In the genomic region with DNA sequence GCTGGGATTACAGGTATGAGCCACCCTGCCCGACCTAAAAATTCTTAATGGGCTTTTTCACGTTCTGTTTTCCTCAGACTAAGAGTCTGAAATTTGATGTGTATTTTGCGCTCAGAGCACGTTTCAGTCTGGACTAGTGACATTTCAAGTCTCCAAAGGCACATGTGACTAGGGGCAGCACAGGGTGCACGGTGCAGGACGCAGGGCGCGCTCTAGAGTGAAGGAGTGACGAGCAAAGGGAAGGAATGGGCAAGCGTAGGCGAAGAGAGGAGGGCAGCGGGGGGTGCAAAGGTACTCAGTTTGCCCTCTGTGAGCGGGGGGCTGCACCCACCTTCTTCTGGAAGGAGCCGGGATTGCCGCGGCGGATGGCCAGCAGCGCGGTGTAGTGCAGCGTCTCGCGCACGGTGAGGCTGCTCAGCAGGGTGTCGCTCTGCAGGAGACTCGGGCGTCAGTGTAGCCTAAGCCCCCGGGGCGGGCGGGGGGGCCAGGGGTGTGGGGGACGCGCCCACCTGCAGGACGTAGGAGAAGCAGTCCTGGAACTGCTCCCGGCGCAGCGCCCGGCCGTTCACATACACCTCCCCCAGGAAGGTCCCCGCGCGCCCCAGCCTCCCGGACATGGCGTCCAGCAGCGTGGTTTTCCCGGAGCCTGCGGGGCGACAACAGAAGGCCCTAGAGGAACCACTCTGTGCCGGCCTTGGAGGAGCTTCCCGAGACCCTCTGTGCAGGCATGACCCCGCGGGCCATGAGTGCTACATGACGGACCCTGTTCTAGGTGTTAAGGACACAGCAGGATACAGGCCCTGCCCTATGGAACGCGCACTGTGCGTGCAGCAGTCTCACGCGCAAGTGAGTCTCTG, we compare ENCODE assay signal across 11 cellular contexts. TPM values are rescaled to one million over a fixed set of nuclear protein-coding genes. Genes with fewer than 3 reads are reported as not detected.
DNase-seq lines count a peak whose midpoint lies in the region; ATAC-seq and TF ChIP-seq lines count a peak whose summit lies in the region.
"Had no signal": no experiment of that assay in that cellular context is flagged by ENCODE, and none has a peak within 500 bp of the region (broad histone marks: within the 10 kb centered on the region; RNA-seq: fewer than 3 reads in every experiment).

No MANE protein-coding gene starts in this region.

- DNase-seq in activated T-cell treated with anti-CD3 and anti-CD28 coated beads, Interleukin-2, amount 50 U/mL, for 72 hours = no peak
- no peak for DNase-seq in activated T-cell treated with anti-CD3 and anti-CD28 coated beads, Interleukin-2, amount 50 U/mL, for 48 hours
- no peak for DNase-seq in coronary artery (ENCODE audit: low spot score)
- peak; percentile 89 for DNase-seq in mesenteric fat pad (ENCODE audit: low spot score)
- no peak for DNase-seq in type B pancreatic cell (ENCODE audit: extremely low spot score, unreplicated experiment)
- DNase-seq in activated CD4-positive, CD25-positive, alpha-beta regulatory T cell treated with anti-CD3 and anti-CD28 coated beads, Interleukin-2, amount 50 U/mL, for 72 hours = no peak
- no peak for DNase-seq in D341Med (ENCODE audit: low spot score)
- DNase-seq: effector CD8-positive, alpha-beta T cell; T-helper 17 cell had no signal

- H3K4me3 Mint-ChIP-seq in activated T-cell treated with anti-CD3 and anti-CD28 coated beads, Interleukin-2, amount 50 U/mL, for 72 hours = peak overlapping the region; percentile 25 to 80
- peak overlapping the region; percentile 80 for H3K4me3 Mint-ChIP-seq in type B pancreatic cell
- H3K4me3 Mint-ChIP-seq: T-helper 17 cell had no signal

- H3K27ac Mint-ChIP-seq in activated T-cell treated with anti-CD3 and anti-CD28 coated beads, Interleukin-2, amount 50 U/mL, for 72 hours = no peak overlapping the region
- H3K27ac Mint-ChIP-seq in type B pancreatic cell = no peak overlapping the region
- H3K27ac Mint-ChIP-seq: T-helper 17 cell had no signal

- no peak overlapping the region for H3K27ac ChIP-seq in coronary artery

- ATAC-seq in activated T-cell treated with anti-CD3 and anti-CD28 coated beads, Interleukin-2, amount 50 U/mL, for 72 hours (replicated peaks in 1 of 2) = peak in 1 of 2 donors; percentile 33
- no peak for ATAC-seq in HG02885 (IDR thresholded peaks at IDR 0.05; ENCODE audit: poor library complexity, unreplicated experiment)
- ATAC-seq: T-helper 17 cell had no signal

- H3K9me3 Mint-ChIP-seq in activated T-cell treated with anti-CD3 and anti-CD28 coated beads, Interleukin-2, amount 50 U/mL, for 72 hours = no peaks in the 10 kb centered on the region
- H3K9me3 Mint-ChIP-seq in type B pancreatic cell = no peaks in the 10 kb centered on the region

- peaks cover 5% of the 10 kb centered on the region for H3K4me1 Mint-ChIP-seq in activated T-cell treated with anti-CD3 and anti-CD28 coated beads, Interleukin-2, amount 50 U/mL, for 72 hours (ENCODE audit: low read depth)
- no peaks in the 10 kb centered on the region for H3K4me1 Mint-ChIP-seq in type B pancreatic cell (ENCODE audit: unreplicated experiment)

- TF ChIP-seq CTCF in coronary artery (IDR thresholded peaks at IDR 0.05) (no peak), type B pancreatic cell (conservative IDR thresholded peaks at IDR 0.05) (no peak)

- H3K27me3 Mint-ChIP-seq in activated T-cell treated with anti-CD3 and anti-CD28 coated beads, Interleukin-2, amount 50 U/mL, for 72 hours (ENCODE audit: low read depth) = peaks cover 40% of the 10 kb centered on the region
- H3K27me3 Mint-ChIP-seq in type B pancreatic cell = peaks cover 3% of the 10 kb centered on the region

- peak overlapping the region; percentile 54 for H3K4me3 ChIP-seq in coronary artery
- H3K4me3 ChIP-seq: lung had no signal

- peaks cover 0 to 1% of the 10 kb centered on the region in 2 donors for H3K36me3 Mint-ChIP-seq in activated T-cell treated with anti-CD3 and anti-CD28 coated beads, Interleukin-2, amount 50 U/mL, for 72 hours (ENCODE audit: insufficient read depth in 2 of 2)
- H3K36me3 Mint-ChIP-seq in type B pancreatic cell = no peaks in the 10 kb centered on the region

RNA-seq across cellular contexts. Expression of gene ABCG5, which starts 7.0 kb away (rescaled TPM):
- not detected for total RNA-seq in activated T-cell treated with anti-CD3 and anti-CD28 coated beads, Interleukin-2, amount 50 U/mL, for 72 hours
- total RNA-seq in mesenteric fat pad (not detected), type B pancreatic cell (ENCODE audit: low replicate concordance) (0.10 and 0.36 TPM in 2 replicates)
- total RNA-seq: T-helper 17 cell had no signal

RNA-seq across cellular contexts. Expression of gene ABCG8, which starts 7.1 kb away (rescaled TPM):
- total RNA-seq in activated T-cell treated with anti-CD3 and anti-CD28 coated beads, Interleukin-2, amount 50 U/mL, for 72 hours = not detected
- total RNA-seq in mesenteric fat pad (not detected), type B pancreatic cell (ENCODE audit: low replicate concordance) (0.31 TPM in 1 of 2 replicates, not detected in the other)
- total RNA-seq: T-helper 17 cell had no signal

RNA-seq across cellular contexts. Expression of gene DYNC2LI1, which starts 57.8 kb away (rescaled TPM):
- 10 to 100 TPM; 31.9 to 34.6 TPM for total RNA-seq in activated T-cell treated with anti-CD3 and anti-CD28 coated beads, Interleukin-2, amount 50 U/mL, for 72 hours
- 7.4 TPM for total RNA-seq in mesenteric fat pad
- total RNA-seq in type B pancreatic cell (ENCODE audit: low replicate concordance) = 18.8 and 22.0 TPM in 2 replicates
